In the genomic region with DNA sequence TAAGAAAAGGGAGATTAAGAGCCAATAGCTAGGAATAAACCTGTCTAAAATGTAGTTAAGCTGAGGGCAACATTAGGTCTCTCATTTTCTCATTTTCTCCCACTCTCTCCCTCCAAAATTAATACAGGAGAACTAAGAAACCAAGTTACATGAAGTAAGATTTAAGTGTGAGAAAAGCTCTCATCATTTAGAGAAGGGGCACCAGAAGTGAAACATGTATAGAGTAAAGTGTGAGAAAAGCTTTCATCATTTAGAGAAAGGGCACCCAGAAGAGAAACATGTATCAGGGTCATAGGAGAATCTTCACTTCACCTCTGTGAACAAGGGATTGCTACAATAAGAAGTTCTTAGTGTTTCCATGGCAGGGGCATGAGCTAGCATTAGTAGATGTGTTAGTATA, we compare ENCODE assay signal across 15 cellular contexts.
DNase-seq lines count a peak whose midpoint lies in the region; ATAC-seq lines count a peak whose summit lies in the region.
"Had no signal": no experiment of that assay in that cellular context is flagged by ENCODE, and none has a peak within 500 bp of the region (broad histone marks: within the 10 kb centered on the region; RNA-seq: fewer than 3 reads in every experiment).

No MANE protein-coding gene starts in this region.

- no peak for DNase-seq in NCI-H1048 (lab: John Stamatoyannopoulos, UW)
- DNase-seq in inferior parietal cortex (ENCODE audit: extremely low spot score), result no peak
- no peak for DNase-seq in T-helper 1 cell
- no peak for DNase-seq in DMS114 treated with DMSO at 0.1 percent for 48 hours (lab: John Stamatoyannopoulos, UW; ENCODE audit: unreplicated experiment)
- DNase-seq: activated CD4-positive, alpha-beta memory T cell treated with anti-CD3 and anti-CD28 coated beads for 36 hours; activated naive CD8-positive, alpha-beta T cell treated with anti-CD3 and anti-CD28 coated beads, Interleukin-2, amount 50 U/mL, for 24 hours; activated T-cell treated with anti-CD3 and anti-CD28 coated beads, Interleukin-2, amount 50 U/mL, for 4 hours; DMS 273 treated with DMSO at 0.1 percent for 48 hours; effector CD4-positive, alpha-beta T cell; NCI-H2107; right lobe of liver had no signal

- ATAC-seq in GM18867 (IDR thresholded peaks at IDR 0.05; ENCODE audit: unreplicated experiment), result peak; percentile 71
- peak; percentile 53 for ATAC-seq in GM21515 (IDR thresholded peaks at IDR 0.05; ENCODE audit: unreplicated experiment)
- ATAC-seq in HG02885 (IDR thresholded peaks at IDR 0.05; ENCODE audit: poor library complexity, unreplicated experiment), result peak; percentile 55
- ATAC-seq: activated naive CD8-positive, alpha-beta T cell treated with anti-CD3 and anti-CD28 coated beads, Interleukin-2, amount 50 U/mL, for 24 hours; activated T-cell treated with anti-CD3 and anti-CD28 coated beads, Interleukin-2, amount 50 U/mL, for 4 hours; right lobe of liver; SK-N-SH treated with all-trans-retinoic acid at 6 μM for 48 hours had no signal
